ENCODE assay signal across 11 cellular contexts in the genomic region with DNA sequence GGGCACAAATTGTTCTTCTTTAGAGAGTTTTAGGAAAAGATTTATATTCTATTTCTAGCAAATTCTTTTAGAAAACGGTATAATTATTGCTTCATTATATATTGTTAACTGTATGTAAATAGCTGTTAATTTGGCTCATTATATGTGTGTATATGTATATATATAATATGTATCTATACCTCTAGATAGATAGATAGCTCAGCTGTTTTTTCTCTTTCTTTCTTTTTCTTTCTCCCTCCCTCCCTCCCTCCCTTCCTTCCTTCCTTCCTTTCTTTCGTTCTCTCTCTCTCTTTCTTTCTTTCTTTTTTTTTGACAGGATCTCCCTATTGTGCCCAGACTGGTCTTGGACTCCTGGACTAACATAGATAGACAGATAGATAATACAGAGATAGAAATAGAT.
"Had no signal": no experiment of that assay in that cellular context is flagged by ENCODE, and none has a peak within 500 bp of the region (broad histone marks: within the 10 kb centered on the region; RNA-seq: fewer than 3 reads in every experiment).

No MANE protein-coding gene starts in this region.

- H3K9me3 ChIP-seq: HAP-1 had no signal

- H3K4me2 ChIP-seq: GM23338 had no signal

- H3K27ac ChIP-seq: GM23248 had no signal

- FAIRE-seq: H1, H54 had no signal

- H3K4me3 ChIP-seq: GM23248, GM23338, HAP-1 had no signal

- H3K9ac ChIP-seq: GM23248 had no signal

- H2AFZ ChIP-seq: GM23248, GM23338 had no signal

- H3K36me3 ChIP-seq: HAP-1 had no signal

- H3K4me1 ChIP-seq: HAP-1 had no signal

- ATAC-seq: GM23338, HCT116 had no signal

- DNase-seq: GM23248, GOT3, H7, H9, HCEC 1CT, HFFc6 had no signal
